ENCODE assay signal across 2 cellular contexts in genomic region chr16:8877894-8878522, GRCh38.
TF ChIP-seq lines count a peak whose summit lies in the region.

No MANE protein-coding gene starts in this region.

TF ChIP-seq in SK-N-SH, 30 proteins besides CTCF, POLR2A, EP300 and RAD21 (continued from another document):
- TF ChIP-seq REST (IDR thresholded peaks at IDR 0.05; ENCODE audit: low read depth, low read length) (no peak), FOXM1 (IDR thresholded peaks at IDR 0.05; ENCODE audit: low read depth) (no peak), POLR2AphosphoS5 (IDR thresholded peaks at IDR 0.05; ENCODE audit: low read depth, low read length) (no peak), USF2 (IDR thresholded peaks at IDR 0.05; ENCODE audit: borderline replicate concordance, low read depth, low read length) (no peak), CHD2 (IDR thresholded peaks at IDR 0.05; ENCODE audit: low read length, partially characterized antibody) (no peak), PBX3 (IDR thresholded peaks at IDR 0.05) (no peak)

TF ChIP-seq in SK-N-SH treated with all-trans-retinoic acid at 6 μM for 48 hours, 23 proteins besides CTCF, POLR2A, EP300 and RAD21 (continued from another document):
- TF ChIP-seq OSR1 (CRISPR knock-in tag; IDR thresholded peaks at IDR 0.05), result no peak
- no peak for TF ChIP-seq ZNF70 (CRISPR knock-in tag; IDR thresholded peaks at IDR 0.05)
- TF ChIP-seq ZNF8 (CRISPR knock-in tag; IDR thresholded peaks at IDR 0.05), result no peak
- TF ChIP-seq CSDC2 (CRISPR knock-in tag; IDR thresholded peaks at IDR 0.05), result no peak
- no peak for TF ChIP-seq GLIS3 (CRISPR knock-in tag; IDR thresholded peaks at IDR 0.05)
- no peak for TF ChIP-seq TCF4 (CRISPR knock-in tag; IDR thresholded peaks at IDR 0.05; ENCODE audit: borderline replicate concordance)
- no peak for TF ChIP-seq ESRRG (CRISPR knock-in tag; IDR thresholded peaks at IDR 0.05)
- no peak for TF ChIP-seq ARNTL (CRISPR knock-in tag; IDR thresholded peaks at IDR 0.05; ENCODE audit: borderline replicate concordance, low read depth)
- TF ChIP-seq SNAI2 (CRISPR knock-in tag; IDR thresholded peaks at IDR 0.05), result no peak
- no peak for TF ChIP-seq CREB5 (CRISPR knock-in tag; IDR thresholded peaks at IDR 0.05; ENCODE audit: low read depth)
TF ChIP-seq in SK-N-SH treated with all-trans-retinoic acid at 6 μM for 48 hours: peak in this region for 0.
